Comparison of ENCODE assay signal across 14 cellular contexts in the genomic region with DNA sequence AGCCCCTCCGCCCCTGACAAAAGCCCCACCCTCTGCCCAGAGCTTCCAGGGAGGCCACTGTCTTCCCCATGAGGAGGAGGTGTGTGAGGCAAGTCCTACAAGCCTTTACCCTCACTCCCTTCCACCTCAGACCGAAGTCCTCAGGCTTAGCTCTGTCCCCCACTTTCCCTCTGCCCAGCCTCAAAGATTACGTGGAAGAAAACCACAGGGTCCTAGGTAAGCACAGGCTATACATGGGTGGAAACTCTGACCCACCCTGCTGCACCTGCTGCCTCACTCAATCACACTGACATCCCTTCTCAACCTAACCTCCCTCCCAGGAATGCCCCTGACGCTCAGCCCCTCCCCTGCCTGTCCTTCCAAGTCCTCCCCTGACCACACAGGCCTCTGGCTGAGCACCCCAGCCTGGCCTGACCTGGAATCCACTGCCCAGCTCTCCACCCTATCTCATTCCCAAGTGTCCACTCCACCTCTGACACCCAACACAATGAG.
"Had no signal": no experiment of that assay in that cellular context is flagged by ENCODE, and none has a peak within 500 bp of the region (broad histone marks: within the 10 kb centered on the region; RNA-seq: fewer than 3 reads in every experiment).

No MANE protein-coding gene starts in this region.

- ATAC-seq: heart left ventricle; naive thymus-derived CD4-positive, alpha-beta T cell had no signal

- H3K27ac ChIP-seq: coronary artery, heart left ventricle, left ventricle myocardium inferior, ovary had no signal

- H3K4me3 ChIP-seq: coronary artery, heart left ventricle, left ventricle myocardium inferior, ovary had no signal

- H3K4me3 Mint-ChIP-seq: mesothelial cell of epicardium had no signal

- H3K9me3 ChIP-seq: heart left ventricle, left ventricle myocardium inferior, ovary had no signal

- H3K27me3 Mint-ChIP-seq: naive thymus-derived CD4-positive, alpha-beta T cell had no signal

- H3K27ac Mint-ChIP-seq: mesothelial cell of epicardium had no signal

- DNase-seq: activated CD4-positive, alpha-beta T cell treated with anti-CD3 and anti-CD28 coated beads for 48 hours; activated CD8-positive, alpha-beta memory T cell treated with anti-CD3 and anti-CD28 coated beads for 24 hours; activated naive CD4-positive, alpha-beta T cell treated with Interleukin-2 at 50 U/mL for 16 hours; caudate nucleus; effector CD8-positive, alpha-beta T cell; heart left ventricle; islet precursor cell; left ventricle myocardium inferior; naive thymus-derived CD4-positive, alpha-beta T cell; ovary; stimulated activated CD4-positive, alpha-beta T cell treated with anti-CD3 and anti-CD28 coated beads, Interleukin-4, amount 100 ng/mL, for 1 hour; stimulated activated CD8-positive, alpha-beta memory T cell treated with anti-CD3 and anti-CD28 coated beads, Interleukin-4, amount 100 ng/mL, for 48 hours had no signal

- H3K9me3 Mint-ChIP-seq: mesothelial cell of epicardium; naive thymus-derived CD4-positive, alpha-beta T cell had no signal

- H3K27me3 ChIP-seq: heart left ventricle, ovary had no signal

- H3K36me3 ChIP-seq: ovary had no signal
